18 cellular contexts compared by ENCODE assay signal in genomic region chr11:26976389-26976788, GRCh38. TPM values are rescaled to one million over a fixed set of nuclear protein-coding genes. Genes with fewer than 3 reads are reported as not detected.
DNase-seq lines count a peak whose midpoint lies in the region; ATAC-seq and TF ChIP-seq lines count a peak whose summit lies in the region.
"Had no signal": no experiment of that assay in that cellular context is flagged by ENCODE, and none has a peak within 500 bp of the region (broad histone marks: within the 10 kb centered on the region; RNA-seq: fewer than 3 reads in every experiment).

No MANE protein-coding gene starts in this region.

- H3K9me3 ChIP-seq in SJCRH30 (replicated peaks) = peaks cover 10% of the 10 kb centered on the region; the same call in 1 of the 2 replicates
- H3K9me3 ChIP-seq in stomach smooth muscle (ENCODE audit: control insufficient read depth in 2 of 2, low read length in 2 of 2) = no peaks in the 10 kb centered on the region

- H3K4me3 Mint-ChIP-seq in natural killer cell = no peak overlapping the region
- H3K4me3 Mint-ChIP-seq: activated naive CD4-positive, alpha-beta T cell treated with anti-CD3 and anti-CD28 coated beads for 36 hours; natural killer cell treated with Interleukin-12 subunit alpha and Interleukin-12 subunit beta and Interleukin-15 and Interleukin-18, amount 100 ng/mL, for 72 hours; T-cell had no signal

- H3K36me3 Mint-ChIP-seq in natural killer cell = no peaks in the 10 kb centered on the region
- H3K36me3 Mint-ChIP-seq: T-cell had no signal

- DNase-seq in DMS 273 (lab: John Stamatoyannopoulos, UW; ENCODE audit: unreplicated experiment) (peak; percentile 15), DMS 273 treated with DMSO at 0.1 percent for 48 hours (lab: John Stamatoyannopoulos, UW) (no peak), SJCRH30 (peak; percentile 59 to 66), fibroblast of gingiva (ENCODE audit: low read depth) (peak; percentile 32), natural killer cell (no peak)
- DNase-seq: activated naive CD4-positive, alpha-beta T cell treated with anti-CD3 and anti-CD28 coated beads for 36 hours; cerebellar nuclear complex; NCI-H446; PC-9; stimulated activated CD4-positive, alpha-beta T cell treated with anti-CD3 and anti-CD28 coated beads, Interleukin-4, amount 100 ng/mL, for 1 hour; T-cell; transverse colon had no signal

- H3K27me3 ChIP-seq in SJCRH30 (no peaks in the 10 kb centered on the region), stomach smooth muscle (ENCODE audit: control insufficient read depth in 1 of 2, insufficient read depth in 2 of 2, low read length in 2 of 2) (no peaks in the 10 kb centered on the region)
- H3K27me3 ChIP-seq: transverse colon had no signal

- H3K27ac ChIP-seq in SJCRH30 (no peak overlapping the region), stomach smooth muscle (ENCODE audit: low read length) (peak overlapping the region; percentile 32)
- H3K27ac ChIP-seq: 22Rv1, PC-9, transverse colon had no signal

- H3K27ac Mint-ChIP-seq in natural killer cell = no peak overlapping the region
- H3K27ac Mint-ChIP-seq: activated naive CD4-positive, alpha-beta T cell treated with anti-CD3 and anti-CD28 coated beads for 36 hours; natural killer cell treated with Interleukin-12 subunit alpha and Interleukin-12 subunit beta and Interleukin-15 and Interleukin-18, amount 100 ng/mL, for 72 hours; T-cell had no signal

- H3K36me3 ChIP-seq in SJCRH30 = no peaks in the 10 kb centered on the region
- no peaks in the 10 kb centered on the region for H3K36me3 ChIP-seq in stomach smooth muscle (ENCODE audit: control insufficient read depth in 2 of 2, insufficient read depth in 2 of 2, low read length in 2 of 2)
- H3K36me3 ChIP-seq: transverse colon had no signal

- H3K9me3 Mint-ChIP-seq in natural killer cell = peaks cover 3 to 4% of the 10 kb centered on the region in 2 donors
- H3K9me3 Mint-ChIP-seq: natural killer cell treated with Interleukin-12 subunit alpha and Interleukin-12 subunit beta and Interleukin-15 and Interleukin-18, amount 100 ng/mL, for 72 hours had no signal

- H3K4me1 Mint-ChIP-seq in natural killer cell = no peaks in the 10 kb centered on the region
- H3K4me1 Mint-ChIP-seq: T-cell had no signal

- ATAC-seq in GM21786 (IDR thresholded peaks at IDR 0.05; ENCODE audit: unreplicated experiment) = no peak
- ATAC-seq in natural killer cell = no peak
- no peak for ATAC-seq in HG03175 (IDR thresholded peaks at IDR 0.05; ENCODE audit: unreplicated experiment)
- ATAC-seq: natural killer cell treated with Interleukin-12 subunit alpha and Interleukin-12 subunit beta and Interleukin-15 and Interleukin-18, amount 100 ng/mL, for 72 hours; sciatic nerve; T-cell had no signal

- H3K9ac ChIP-seq in stomach smooth muscle (ENCODE audit: low read length in 2 of 2) = no peak overlapping the region

- H3K4me3 ChIP-seq in SJCRH30 (peak overlapping the region; percentile 20), stomach smooth muscle (ENCODE audit: low read length in 2 of 2) (no peak overlapping the region)
- H3K4me3 ChIP-seq: PC-9, transverse colon had no signal

- no peaks in the 10 kb centered on the region for H3K27me3 Mint-ChIP-seq in natural killer cell (ENCODE audit: low read depth in 2 of 2)
- H3K27me3 Mint-ChIP-seq: natural killer cell treated with Interleukin-12 subunit alpha and Interleukin-12 subunit beta and Interleukin-15 and Interleukin-18, amount 100 ng/mL, for 72 hours; T-cell had no signal

- H3K4me1 ChIP-seq in SJCRH30 (peaks cover 35% of the 10 kb centered on the region), stomach smooth muscle (ENCODE audit: control insufficient read depth, insufficient read depth, low read length) (peaks cover 6% of the 10 kb centered on the region)

- intact Hi-C loops in natural killer cell (cut with micrococcal nuclease) = no loop called here

- no peak for TF ChIP-seq CTCF in natural killer cell (IDR thresholded peaks at IDR 0.05)

RNA-seq across cellular contexts. Expression of gene FIBIN, which starts 17.5 kb away (rescaled TPM):
- total RNA-seq in SJCRH30 (2014; rRNA removed; shearing (Covaris generic)) = 0.15 and 0.36 TPM in 2 replicates
- total RNA-seq in natural killer cell = not detected
- total RNA-seq: activated naive CD4-positive, alpha-beta T cell treated with anti-CD3 and anti-CD28 coated beads for 36 hours; natural killer cell treated with Interleukin-12 subunit alpha and Interleukin-12 subunit beta and Interleukin-15 and Interleukin-18, amount 100 ng/mL, for 72 hours; PC-9; T-cell had no signal

Comparison
In these comparisons a context has a peak if more than half of its experiments do, and no peak if none do; other contexts are left out.
1. DNase-seq: peak in DMS 273 (single experiment), SJCRH30 (2 of 2) and fibroblast of gingiva (single experiment); none in DMS 273 treated with DMSO at 0.1 percent for 48 hours (single experiment) and natural killer cell (single experiment).